9 cellular contexts compared by ENCODE assay signal in genomic region chr16:11079657-11080187, GRCh38.
DNase-seq lines count a peak whose midpoint lies in the region; ATAC-seq, FAIRE-seq and TF ChIP-seq lines count a peak whose summit lies in the region.
"Had no signal": no experiment of that assay in that cellular context is flagged by ENCODE, and none has a peak within 500 bp of the region (broad histone marks: within the 10 kb centered on the region; RNA-seq: fewer than 3 reads in every experiment).

No MANE protein-coding gene starts in this region.

- no peak for FAIRE-seq in D721Med (lab: Jason Lieb, UNC)
- FAIRE-seq: A204.1 had no signal

- H3K4me3 ChIP-seq in Peyer's patch: no peak overlapping the region
- H3K4me3 ChIP-seq in epithelial cell of proximal tubule (ENCODE audit: low read depth, low read length): no peak overlapping the region
- no peak overlapping the region for H3K4me3 ChIP-seq in spleen

- TF ChIP-seq POLR2A in Peyer's patch (IDR thresholded peaks at IDR 0.05) (no peak), spleen (IDR thresholded peaks at IDR 0.05) (no peak)

- intact Hi-C loops in spleen (cut with DNase I; ENCODE audit: low total_unique reads): no loop called here

- peak; percentile 30 to 61 for DNase-seq in NCI-H524 (lab: John Stamatoyannopoulos, UW)
- no peak for DNase-seq in NCI-H524 treated with DMSO at 0.1 percent for 48 hours (lab: John Stamatoyannopoulos, UW)
- DNase-seq in Peyer's patch: no peak
- DNase-seq in epithelial cell of proximal tubule (ENCODE audit: low read depth): peak; percentile 68
- no peak for DNase-seq in spleen
- no peak for DNase-seq in D721Med (ENCODE audit: insufficient read length, low spot score)
- no peak for DNase-seq in NCI-H748 treated with DMSO at 0.1 percent for 48 hours (lab: John Stamatoyannopoulos, UW)

- ATAC-seq in HG02981 (IDR thresholded peaks at IDR 0.05; ENCODE audit: unreplicated experiment): no peak

- H3K27me3 ChIP-seq in Peyer's patch (no peaks in the 10 kb centered on the region), spleen (replicated peaks in 1 of 7) (no peaks in the 10 kb centered on the region)

- WGBS in spleen, 5 donors: 43 to 55% (median 48%) methylated on average over 6 of the region's 6 CpGs

- peak overlapping the region; percentile 6 to 73 (median 22) for H3K27ac ChIP-seq in Peyer's patch
- peak overlapping the region; percentile 24 to 90 (median 68) for H3K27ac ChIP-seq in spleen

- H3K9me3 ChIP-seq in Peyer's patch (no peaks in the 10 kb centered on the region), spleen (no peaks in the 10 kb centered on the region)

- peaks cover 7 to 39% (median 36%) of the 10 kb centered on the region in 4 donors for H3K4me1 ChIP-seq in Peyer's patch
- peaks cover 22 to 75% (median 56%) of the 10 kb centered on the region in 6 donors for H3K4me1 ChIP-seq in spleen

- no peak for TF ChIP-seq CTCF in Peyer's patch (IDR thresholded peaks at IDR 0.05)
- no peak for TF ChIP-seq CTCF in epithelial cell of proximal tubule (conservative IDR thresholded peaks at IDR 0.05; ENCODE audit: low read depth, low read length)
- TF ChIP-seq CTCF in spleen (IDR thresholded peaks at IDR 0.05 in 8 of 11, conservative IDR thresholded peaks at IDR 0.05 in 3 of 11): no peak
- no peak for TF ChIP-seq CTCF in D721Med (IDR thresholded peaks at IDR 0.05; ENCODE audit: insufficient read depth, missing control alignments)

- H3K36me3 ChIP-seq in Peyer's patch (no peaks in the 10 kb centered on the region), spleen (peaks cover 0 to 83% (median 1%) of the 10 kb centered on the region in 6 donors)

Comparison
In these comparisons a context has a peak if more than half of its experiments do, and no peak if none do; other contexts are left out.
1. DNase-seq: peak in NCI-H524 (2 of 2) and epithelial cell of proximal tubule (single experiment); none in NCI-H524 treated with DMSO at 0.1 percent for 48 hours (single experiment), Peyer's patch (0 of 3), spleen (single experiment), D721Med (single experiment) and NCI-H748 treated with DMSO at 0.1 percent for 48 hours (single experiment).